Comparison of ENCODE assay signal across 1 cellular context in genomic region chr10:45550903-45551302, GRCh38.
TF ChIP-seq lines count a peak whose summit lies in the region.

No MANE protein-coding gene starts in this region.

TF ChIP-seq in K562, 482 proteins besides CTCF, POLR2A, EP300 and RAD21 (continued from another document):
- TF ChIP-seq CGGBP1 (CRISPR knock-in tag; IDR thresholded peaks at IDR 0.05) (no peak), ZNF143 (CRISPR knock-in tag; IDR thresholded peaks at IDR 0.05) (no peak), POLR2H (tag; IDR thresholded peaks at IDR 0.05; ENCODE audit: low read depth) (no peak), ZNF311 (CRISPR knock-in tag; IDR thresholded peaks at IDR 0.05) (no peak), HEY1 (CRISPR knock-in tag; IDR thresholded peaks at IDR 0.05; ENCODE audit: borderline replicate concordance) (no peak), C11orf30 (IDR thresholded peaks at IDR 0.05; ENCODE audit: low read depth) (peak; percentile 36; the same call in 1 of the 2 replicates), NFE2 (IDR thresholded peaks at IDR 0.05; ENCODE audit: low read depth) (peak; percentile 70), ATF3 (IDR thresholded peaks at IDR 0.05) (no peak), ATF3 (CRISPR knock-in tag; conservative IDR thresholded peaks at IDR 0.05) (no peak), ETS1 (conservative IDR thresholded peaks at IDR 0.05; ENCODE audit: control insufficient read depth, low read depth, low read length) (no peak), ZNF316 (IDR thresholded peaks at IDR 0.05) (0 out of 2 replicates have a peak, but pooled peaks have one; percentile 41), ARID1B (IDR thresholded peaks at IDR 0.05) (no peak), NFE2L1 (tag; IDR thresholded peaks at IDR 0.05; ENCODE audit: borderline replicate concordance, low read depth) (0 out of 2 replicates have a peak, but pooled peaks have one; percentile 43), GABPB2 (CRISPR knock-in tag; conservative IDR thresholded peaks at IDR 0.05) (no peak), CAMTA2 (CRISPR knock-in tag; conservative IDR thresholded peaks at IDR 0.05) (no peak), ZNF280B (CRISPR knock-in tag; IDR thresholded peaks at IDR 0.05) (no peak), PTBP1 (IDR thresholded peaks at IDR 0.05; ENCODE audit: low read depth, low read length) (no peak), ZBTB26 (CRISPR knock-in tag; IDR thresholded peaks at IDR 0.05) (no peak), MCM7 (IDR thresholded peaks at IDR 0.05) (no peak), TEAD4 (IDR thresholded peaks at IDR 0.05; ENCODE audit: low read length) (no peak), TEAD4 (CRISPR knock-in tag; IDR thresholded peaks at IDR 0.05; ENCODE audit: borderline replicate concordance) (no peak), IRF1 (CRISPR knock-in tag; IDR thresholded peaks at IDR 0.05; ENCODE audit: borderline replicate concordance) (no peak), ZNF318 (IDR thresholded peaks at IDR 0.05; ENCODE audit: borderline replicate concordance in 1 of 2, low read depth in 1 of 2) (no peak), GTF2E2 (tag; IDR thresholded peaks at IDR 0.05) (no peak), ELF2 (CRISPR knock-in tag; IDR thresholded peaks at IDR 0.05) (no peak), SNIP1 (IDR thresholded peaks at IDR 0.05; ENCODE audit: low read depth) (no peak), ILK (tag; IDR thresholded peaks at IDR 0.05; ENCODE audit: borderline replicate concordance, low read depth) (no peak), EZH2 (IDR thresholded peaks at IDR 0.05; ENCODE audit: borderline replicate concordance, low read depth, low read length) (no peak), ZNF695 (CRISPR knock-in tag; IDR thresholded peaks at IDR 0.05) (no peak), ZBTB2 (IDR thresholded peaks at IDR 0.05) (no peak), MAFG (tag; conservative IDR thresholded peaks at IDR 0.05) (peak; percentile 59), NFRKB (IDR thresholded peaks at IDR 0.05; ENCODE audit: low read depth) (no peak), POLR2AphosphoS5 (IDR thresholded peaks at IDR 0.05; ENCODE audit: control insufficient read depth, insufficient read depth, low read depth, low read length) (no peak), SMARCE1 (IDR thresholded peaks at IDR 0.05) (no peak), FOXK1 (CRISPR knock-in tag; IDR thresholded peaks at IDR 0.05; ENCODE audit: borderline replicate concordance) (no peak), ZEB2 (IDR thresholded peaks at IDR 0.05) (no peak), ESRRA (IDR thresholded peaks at IDR 0.05; ENCODE audit: borderline replicate concordance, low read depth) (peak; percentile 97), BACH1 (tag; IDR thresholded peaks at IDR 0.05) (peak; percentile 43; the same call in 1 of the 2 replicates), HOMEZ (CRISPR knock-in tag; IDR thresholded peaks at IDR 0.05) (no peak), MAFF (IDR thresholded peaks at IDR 0.05; ENCODE audit: low read length) (peak; percentile 46; the same call in 1 of the 2 replicates), BRCA1 (IDR thresholded peaks at IDR 0.05) (no peak), BRCA1 (CRISPR knock-in tag; IDR thresholded peaks at IDR 0.05) (no peak), CREB3 (tag; conservative IDR thresholded peaks at IDR 0.05; ENCODE audit: low read depth) (no peak), FOXA3 (CRISPR knock-in tag; conservative IDR thresholded peaks at IDR 0.05 in 1 of 2, IDR thresholded peaks at IDR 0.05 in 1 of 2) (peak in 1 of 2 experiments; percentile 50; a peak in 1 of 4 replicates)
